In the genomic region with DNA sequence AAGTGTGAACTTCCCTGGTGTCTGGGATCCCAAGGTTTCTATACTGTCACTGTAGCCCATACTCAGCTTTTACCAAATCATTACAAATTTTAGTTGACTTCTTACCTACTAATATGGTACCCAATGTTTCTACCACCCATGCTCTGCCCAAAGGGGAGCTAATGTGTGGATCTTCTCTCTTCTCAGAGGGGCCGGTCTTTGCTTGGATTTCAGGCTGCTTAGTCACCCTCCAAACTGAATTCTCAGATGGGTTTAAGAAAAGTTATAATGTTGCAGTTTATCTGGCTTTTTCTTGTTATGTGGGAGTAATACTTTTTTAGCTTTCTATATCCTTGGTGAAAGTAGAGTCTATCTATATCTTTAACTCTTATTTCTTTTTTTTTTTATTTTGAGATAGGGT, we compare ENCODE assay signal across 23 cellular contexts.
DNase-seq lines count a peak whose midpoint lies in the region; ATAC-seq, FAIRE-seq and TF ChIP-seq lines count a peak whose summit lies in the region.
"Had no signal": no experiment of that assay in that cellular context is flagged by ENCODE, and none has a peak within 500 bp of the region (broad histone marks: within the 10 kb centered on the region; RNA-seq: fewer than 3 reads in every experiment).

No MANE protein-coding gene starts in this region.

- H3K4me1 ChIP-seq in hepatocyte (ENCODE audit: insufficient read depth) = peaks cover 16% of the 10 kb centered on the region
- peaks cover 19% of the 10 kb centered on the region for H3K4me1 ChIP-seq in smooth muscle cell (ENCODE audit: low read depth)
- H3K4me1 ChIP-seq: gastrocnemius medialis had no signal

- no peak for DNase-seq in activated CD8-positive, alpha-beta memory T cell treated with anti-CD3 and anti-CD28 coated beads, Interleukin-2, amount 10 ng/mL, durations not matched to agents 7 days and 5 days
- DNase-seq in activated CD8-positive, alpha-beta memory T cell treated with anti-CD3 and anti-CD28 coated beads, Interleukin-2, amount 50 U/mL, for 48 hours = no peak
- no peak for DNase-seq in T-helper 17 cell
- no peak for DNase-seq in hepatocyte (ENCODE audit: low spot score)
- no peak for DNase-seq in smooth muscle cell (lab: John Stamatoyannopoulos, UW; ENCODE audit: unreplicated experiment)
- DNase-seq in pons (ENCODE audit: low spot score) = no peak
- no peak for DNase-seq in GM12891 (ENCODE audit: insufficient read length, low spot score)
- no peak for DNase-seq in Ammon's horn (ENCODE audit: low spot score)
- DNase-seq: activated CD4-positive, alpha-beta T cell treated with anti-CD3 and anti-CD28 coated beads for 4 hours; activated naive CD8-positive, alpha-beta T cell treated with anti-CD3 and anti-CD28 coated beads, Interleukin-2, amount 10 ng/mL, durations not matched to agents 7 days and 5 days; effector memory CD8-positive, alpha-beta T cell; gastrocnemius medialis; H9; hypothalamus; NCI-H1436; NCI-H2171 treated with DMSO at 0.1 percent for 48 hours; retina; stimulated activated CD4-positive, alpha-beta T cell treated with anti-CD3 and anti-CD28 coated beads, Interleukin-4, amount 100 ng/mL, for 4 hours; upper lobe of left lung had no signal

- no peak for FAIRE-seq in GM12891 (lab: Jason Lieb, UNC)
- FAIRE-seq: colon, islet of Langerhans had no signal

- no peaks in the 10 kb centered on the region for H3K79me2 ChIP-seq in hepatocyte
- H3K79me2 ChIP-seq in smooth muscle cell (ENCODE audit: low read depth) = no peaks in the 10 kb centered on the region

- peak overlapping the region; percentile 48 for H3K9ac ChIP-seq in smooth muscle cell (ENCODE audit: low read depth)

- H3K4me2 ChIP-seq in hepatocyte (no peak overlapping the region), smooth muscle cell (peak overlapping the region; percentile 2)

- H3K4me3 Mint-ChIP-seq in activated CD8-positive, alpha-beta memory T cell treated with anti-CD3 and anti-CD28 coated beads, Interleukin-2, amount 10 ng/mL, durations not matched to agents 7 days and 5 days = no peak overlapping the region
- H3K4me3 Mint-ChIP-seq in T-helper 17 cell = no peak overlapping the region
- H3K4me3 Mint-ChIP-seq: activated naive CD8-positive, alpha-beta T cell treated with anti-CD3 and anti-CD28 coated beads, Interleukin-2, amount 10 ng/mL, durations not matched to agents 7 days and 5 days; effector memory CD8-positive, alpha-beta T cell; H9 had no signal

- H3K36me3 ChIP-seq in hepatocyte (replicated peaks; ENCODE audit: insufficient read depth, low read depth) (no peaks in the 10 kb centered on the region), smooth muscle cell (ENCODE audit: low read depth) (no peaks in the 10 kb centered on the region)
- H3K36me3 ChIP-seq: gastrocnemius medialis, upper lobe of left lung had no signal

- CTCF ChIA-PET in activated CD8-positive, alpha-beta memory T cell treated with anti-CD3 and anti-CD28 coated beads, Interleukin-2, amount 10 ng/mL, durations not matched to agents 7 days and 5 days (lab: Charles Lee) = interaction anchor here (0.9 to 9.9 kb wide), 9 partner anchors 10 to 191 kb away, joined by 3 to 146 read pairs (median 5); no protein-coding TSS in a partner anchor

- peaks cover 68% of the 10 kb centered on the region for H3K4me1 Mint-ChIP-seq in activated CD8-positive, alpha-beta memory T cell treated with anti-CD3 and anti-CD28 coated beads, Interleukin-2, amount 10 ng/mL, durations not matched to agents 7 days and 5 days
- peaks cover 33% of the 10 kb centered on the region for H3K4me1 Mint-ChIP-seq in T-helper 17 cell

- no peak for TF ChIP-seq POLR2A in GM12891 (IDR thresholded peaks at IDR 0.05; ENCODE audit: low read depth, low read length)

- no peaks in the 10 kb centered on the region for H3K9me3 ChIP-seq in T-helper 17 cell (ENCODE audit: control insufficient read depth, low read length, poor library complexity, severe bottlenecking)
- no peaks in the 10 kb centered on the region for H3K9me3 ChIP-seq in hepatocyte (ENCODE audit: low read depth)
- no peaks in the 10 kb centered on the region for H3K9me3 ChIP-seq in smooth muscle cell (replicated peaks; ENCODE audit: low read depth)
- H3K9me3 ChIP-seq: gastrocnemius medialis, upper lobe of left lung had no signal

- ATAC-seq in activated CD8-positive, alpha-beta memory T cell treated with anti-CD3 and anti-CD28 coated beads, Interleukin-2, amount 10 ng/mL, durations not matched to agents 7 days and 5 days = no peak
- no peak for ATAC-seq in T-helper 17 cell
- ATAC-seq: esophagus mucosa, gastrocnemius medialis had no signal

- no peak overlapping the region for H2AFZ ChIP-seq in hepatocyte
- peak overlapping the region; percentile 11 for H2AFZ ChIP-seq in smooth muscle cell (ENCODE audit: low read depth)

- no peaks in the 10 kb centered on the region for H3K27me3 Mint-ChIP-seq in activated CD8-positive, alpha-beta memory T cell treated with anti-CD3 and anti-CD28 coated beads, Interleukin-2, amount 10 ng/mL, durations not matched to agents 7 days and 5 days
- no peaks in the 10 kb centered on the region for H3K27me3 Mint-ChIP-seq in T-helper 17 cell
- H3K27me3 Mint-ChIP-seq: activated naive CD8-positive, alpha-beta T cell treated with anti-CD3 and anti-CD28 coated beads, Interleukin-2, amount 10 ng/mL, durations not matched to agents 7 days and 5 days; effector memory CD8-positive, alpha-beta T cell had no signal

- peak overlapping the region; percentile 78 for H3K27ac ChIP-seq in hepatocyte
- H3K27ac ChIP-seq in smooth muscle cell (ENCODE audit: low read depth) = peak overlapping the region; percentile 83
- H3K27ac ChIP-seq: 22Rv1, gastrocnemius medialis, upper lobe of left lung had no signal

- no peaks in the 10 kb centered on the region for H3K9me3 Mint-ChIP-seq in activated CD8-positive, alpha-beta memory T cell treated with anti-CD3 and anti-CD28 coated beads, Interleukin-2, amount 10 ng/mL, durations not matched to agents 7 days and 5 days (ENCODE audit: low read depth)
- H3K9me3 Mint-ChIP-seq: effector memory CD8-positive, alpha-beta T cell; H9 had no signal

- H3K4me3 ChIP-seq in hepatocyte (no peak overlapping the region), smooth muscle cell (no peak overlapping the region)
- H3K4me3 ChIP-seq: gastrocnemius medialis, upper lobe of left lung had no signal

- no peaks in the 10 kb centered on the region for H3K9me2 ChIP-seq in hepatocyte (replicated peaks; ENCODE audit: insufficient read depth)

- WGBS in hepatocyte (ENCODE audit: low lambda C conversion rate, missing lambda C conversion rate) = 93% methylated on average over 1 of the region's 1 CpG
- 39% methylated on average over 1 of the region's 1 CpG for WGBS in smooth muscle cell (ENCODE audit: low lambda C conversion rate)

- H3K36me3 Mint-ChIP-seq in activated CD8-positive, alpha-beta memory T cell treated with anti-CD3 and anti-CD28 coated beads, Interleukin-2, amount 10 ng/mL, durations not matched to agents 7 days and 5 days = peaks cover 27% of the 10 kb centered on the region
- no peaks in the 10 kb centered on the region for H3K36me3 Mint-ChIP-seq in T-helper 17 cell (ENCODE audit: low read depth)

- TF ChIP-seq CTCF in hepatocyte (IDR thresholded peaks at IDR 0.05; ENCODE audit: poor library complexity) (no peak), smooth muscle cell (IDR thresholded peaks at IDR 0.05; ENCODE audit: borderline replicate concordance, insufficient read depth, poor library complexity, severe bottlenecking) (no peak)

- H3K27me3 ChIP-seq in hepatocyte (no peaks in the 10 kb centered on the region), smooth muscle cell (ENCODE audit: low read depth) (no peaks in the 10 kb centered on the region)
- H3K27me3 ChIP-seq: gastrocnemius medialis, upper lobe of left lung had no signal

- no peaks in the 10 kb centered on the region for H4K20me1 ChIP-seq in hepatocyte (ENCODE audit: insufficient read depth, poor library complexity, severe bottlenecking)
- H4K20me1 ChIP-seq in smooth muscle cell (ENCODE audit: low read depth) = no peaks in the 10 kb centered on the region

- peaks cover 33% of the 10 kb centered on the region for H3F3A ChIP-seq in smooth muscle cell (ENCODE audit: low read depth)

- peak overlapping the region; percentile 65 for H3K27ac Mint-ChIP-seq in activated CD8-positive, alpha-beta memory T cell treated with anti-CD3 and anti-CD28 coated beads, Interleukin-2, amount 10 ng/mL, durations not matched to agents 7 days and 5 days
- H3K27ac Mint-ChIP-seq in T-helper 17 cell = peak overlapping the region; percentile 78
- H3K27ac Mint-ChIP-seq: activated naive CD8-positive, alpha-beta T cell treated with anti-CD3 and anti-CD28 coated beads, Interleukin-2, amount 10 ng/mL, durations not matched to agents 7 days and 5 days had no signal

TF ChIP-seq in GM12891, 5 proteins besides CTCF, POLR2A, EP300 and RAD21:
- TF ChIP-seq TAF1 (IDR thresholded peaks at IDR 0.05; ENCODE audit: low read depth, low read length) (no peak), POLR2AphosphoS5 (IDR thresholded peaks at IDR 0.05; ENCODE audit: low read depth, low read length) (no peak), PAX5 (IDR thresholded peaks at IDR 0.05; ENCODE audit: insufficient read depth, low read length, severe bottlenecking) (no peak), POU2F2 (IDR thresholded peaks at IDR 0.05; ENCODE audit: low read depth, low read length) (no peak), SPI1 (IDR thresholded peaks at IDR 0.05; ENCODE audit: low read depth, low read length) (no peak)
